ENCODE assay signal across 33 cellular contexts in the genomic region with DNA sequence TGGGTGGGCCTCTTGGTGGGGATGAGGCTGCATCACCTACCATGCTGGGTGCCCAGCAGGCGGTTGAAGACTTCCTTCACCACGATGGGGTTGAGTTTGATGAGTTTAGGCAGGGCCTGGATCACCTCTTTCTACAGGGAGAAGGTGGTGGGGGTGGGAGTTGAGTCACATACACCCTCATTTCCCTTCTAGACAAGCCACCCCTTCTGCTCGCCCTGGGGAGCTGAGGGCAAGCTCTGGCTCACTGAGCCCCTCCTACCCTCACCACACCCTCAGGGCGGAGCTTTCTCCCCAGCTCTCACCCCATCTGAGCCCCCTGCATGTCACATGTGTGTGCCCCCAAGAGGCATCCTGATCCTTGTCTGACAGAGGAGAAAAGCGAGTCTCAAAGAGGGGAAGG. TPM values are rescaled to one million over a fixed set of nuclear protein-coding genes. Genes with fewer than 3 reads are reported as not detected.
"Had no signal": no experiment of that assay in that cellular context is flagged by ENCODE, and none has a peak within 500 bp of the region (broad histone marks: within the 10 kb centered on the region; RNA-seq: fewer than 3 reads in every experiment).

No MANE protein-coding gene starts in this region.

- H3K27ac Mint-ChIP-seq: immature natural killer cell; mesothelial cell of epicardium; natural killer cell treated with Interleukin-12 subunit alpha and Interleukin-12 subunit beta and Interleukin-15 and Interleukin-18, amount 100 ng/mL, for 72 hours; stimulated activated memory B cell treated with anti-CD40 and anti-IgM and Interleukin-4, amounts not matched to agents 10 μg/mL and 1 μg/mL and 100 μg/mL, for 72 hours; type B pancreatic cell had no signal

- DNase-seq: hypothalamus; immature natural killer cell; left ventricle myocardium inferior; mesendoderm; naive B cell; right lobe of liver; stimulated activated CD4-positive, alpha-beta T cell treated with anti-CD3 and anti-CD28 coated beads, Interleukin-1b, Interleukin-23, amount 100 ng/mL, for 48 hours; stimulated activated CD4-positive, alpha-beta T cell treated with anti-CD3 and anti-CD28 coated beads, Interleukin-2, amount 100 ng/mL, for 48 hours; stimulated activated CD4-positive, alpha-beta T cell treated with anti-CD3 and anti-CD28 coated beads, Interleukin-4, amount 100 ng/mL, for 4 hours; stimulated activated CD8-positive, alpha-beta memory T cell treated with anti-CD3 and anti-CD28 coated beads, Interleukin-4, amount 100 ng/mL, for 48 hours; stimulated activated naive CD4-positive, alpha-beta T cell treated with Interleukin-2 at 50 U/mL for 16 hours; stimulated activated naive CD8-positive, alpha-beta T cell treated with anti-CD3 and anti-CD28 coated beads, Interleukin-15, amount 100 ng/mL, for 72 hours; substantia nigra; uterus had no signal

- H3K9me3 ChIP-seq: left ventricle myocardium inferior, psoas muscle, right atrium auricular region, right lobe of liver, tibial nerve, uterus had no signal

- H3K27me3 Mint-ChIP-seq: naive B cell; natural killer cell treated with Interleukin-12 subunit alpha and Interleukin-12 subunit beta and Interleukin-15 and Interleukin-18, amount 100 ng/mL, for 72 hours; stimulated activated memory B cell treated with anti-CD40 and anti-IgM and Interleukin-4, amounts not matched to agents 10 μg/mL and 1 μg/mL and 100 μg/mL, for 72 hours; stimulated activated naive CD8-positive, alpha-beta T cell treated with anti-CD3 and anti-CD28 coated beads, Interleukin-15, amount 100 ng/mL, for 72 hours; type B pancreatic cell had no signal

- H3K4me1 ChIP-seq: right atrium auricular region, right lobe of liver, tibial nerve, uterus had no signal

- H3K4me1 Mint-ChIP-seq: immature natural killer cell; mesothelial cell of epicardium; stimulated activated naive CD8-positive, alpha-beta T cell treated with anti-CD3 and anti-CD28 coated beads, Interleukin-15, amount 100 ng/mL, for 72 hours had no signal

- H3K4me3 ChIP-seq: left ventricle myocardium inferior, lung, psoas muscle, right atrium auricular region, right lobe of liver, smooth muscle cell, tibial nerve, uterus had no signal

- H3K9me3 Mint-ChIP-seq: immature natural killer cell; mesothelial cell of epicardium; naive B cell; natural killer cell treated with Interleukin-12 subunit alpha and Interleukin-12 subunit beta and Interleukin-15 and Interleukin-18, amount 100 ng/mL, for 72 hours; stimulated activated memory B cell treated with anti-CD40 and anti-IgM and Interleukin-4, amounts not matched to agents 10 μg/mL and 1 μg/mL and 100 μg/mL, for 72 hours; stimulated activated naive CD8-positive, alpha-beta T cell treated with anti-CD3 and anti-CD28 coated beads, Interleukin-15, amount 100 ng/mL, for 72 hours; type B pancreatic cell had no signal

- H3K4me3 Mint-ChIP-seq: immature natural killer cell; mesothelial cell of epicardium; natural killer cell treated with Interleukin-12 subunit alpha and Interleukin-12 subunit beta and Interleukin-15 and Interleukin-18, amount 100 ng/mL, for 72 hours; stimulated activated memory B cell treated with anti-CD40 and anti-IgM and Interleukin-4, amounts not matched to agents 10 μg/mL and 1 μg/mL and 100 μg/mL, for 72 hours; stimulated activated naive CD8-positive, alpha-beta T cell treated with anti-CD3 and anti-CD28 coated beads, Interleukin-15, amount 100 ng/mL, for 72 hours; type B pancreatic cell had no signal

- ATAC-seq: natural killer cell treated with Interleukin-12 subunit alpha and Interleukin-12 subunit beta and Interleukin-15 and Interleukin-18, amount 100 ng/mL, for 72 hours; psoas muscle; right lobe of liver; stimulated activated memory B cell treated with anti-CD40 and anti-IgM and Interleukin-4, amounts not matched to agents 10 μg/mL and 1 μg/mL and 100 μg/mL, for 72 hours; stimulated activated naive CD8-positive, alpha-beta T cell treated with anti-CD3 and anti-CD28 coated beads, Interleukin-15, amount 100 ng/mL, for 72 hours had no signal

- H3K36me3 ChIP-seq: uterus had no signal

- H3K27ac ChIP-seq: left ventricle myocardium inferior, parathyroid adenoma, psoas muscle, right atrium auricular region, right lobe of liver, tibial nerve, uterus had no signal

- H3K27me3 ChIP-seq: right atrium auricular region, right lobe of liver, tibial nerve, uterus had no signal

RNA-seq across cellular contexts. Expression of a gene that starts 7.6 kb away (rescaled TPM):
- total RNA-seq: kidney epithelial cell, left ventricle myocardium inferior, lower leg skin, posterior vena cava, right atrium auricular region, right lobe of liver, skeletal muscle tissue, smooth muscle cell, temporal lobe had no signal
- polyA plus RNA-seq: immature natural killer cell, neural cell had no signal

RNA-seq across cellular contexts. Expression of a gene that starts 41.4 kb away (rescaled TPM):
- total RNA-seq: left ventricle myocardium inferior, mesothelial cell of epicardium, mononuclear cell, osteocyte, posterior vena cava, psoas muscle, right atrium auricular region, skeletal muscle tissue, temporal lobe, tibial nerve, ureter, uterus had no signal
- polyA plus RNA-seq: immature natural killer cell, neural cell had no signal
